15 cellular contexts compared by ENCODE assay signal in genomic region chr15:59115047-59115446, GRCh38. TPM values are rescaled to one million over a fixed set of nuclear protein-coding genes. Genes with fewer than 3 reads are reported as not detected.
DNase-seq lines count a peak whose midpoint lies in the region; ATAC-seq and TF ChIP-seq lines count a peak whose summit lies in the region.
"Had no signal": no experiment of that assay in that cellular context is flagged by ENCODE, and none has a peak within 500 bp of the region (broad histone marks: within the 10 kb centered on the region; RNA-seq: fewer than 3 reads in every experiment).

No MANE protein-coding gene starts in this region.

- TF ChIP-seq CTCF in body of pancreas (IDR thresholded peaks at IDR 0.05), result no peak

- no peak overlapping the region for H3K27ac ChIP-seq in GM23248
- no peak overlapping the region for H3K27ac ChIP-seq in body of pancreas
- H3K27ac ChIP-seq: C4-2B had no signal

- H3K9me2 ChIP-seq in GM23248 (ENCODE audit: insufficient read depth), result no peaks in the 10 kb centered on the region

- H3K9me3 ChIP-seq in GM23248 (ENCODE audit: low read depth), result no peaks in the 10 kb centered on the region
- H3K9me3 ChIP-seq in adipocyte (ENCODE audit: control insufficient read depth, low read length), result no peaks in the 10 kb centered on the region
- no peaks in the 10 kb centered on the region for H3K9me3 ChIP-seq in body of pancreas
- H3K9me3 ChIP-seq: BE2C had no signal

- ATAC-seq in body of pancreas, result no peak
- ATAC-seq: GM23338, HepG2 had no signal

- H3K9ac ChIP-seq in GM23248, result no peak overlapping the region
- no peak overlapping the region for H3K9ac ChIP-seq in adipocyte (ENCODE audit: low read length)

- intact Hi-C loops in body of pancreas (cut with DNase I), result no loop called here

- H3K27me3 ChIP-seq in GM23248 (replicated peaks; ENCODE audit: insufficient read depth) (no peaks in the 10 kb centered on the region), adipocyte (replicated peaks; ENCODE audit: control insufficient read depth, insufficient read depth, low read length) (no peaks in the 10 kb centered on the region), body of pancreas (no peaks in the 10 kb centered on the region)
- H3K27me3 ChIP-seq: BE2C had no signal

- H4K20me1 ChIP-seq in GM23248 (ENCODE audit: insufficient read depth), result no peaks in the 10 kb centered on the region

- H3K36me3 ChIP-seq in GM23248 (ENCODE audit: low read depth) (0 out of 2 replicates have a peak, but pooled peaks cover 12% of the 10 kb centered on the region), adipocyte (ENCODE audit: control insufficient read depth, insufficient read depth, low read length, severe bottlenecking) (peaks cover 13% of the 10 kb centered on the region), body of pancreas (replicated peaks in 1 of 2; ENCODE audit: insufficient read depth in 1 of 2, low read depth in 2 of 2) (no peaks in the 10 kb centered on the region)

- H3K4me3 ChIP-seq in GM23248 (no peak overlapping the region), adipocyte (ENCODE audit: low read length) (no peak overlapping the region), body of pancreas (no peak overlapping the region)
- H3K4me3 ChIP-seq: GM23338 had no signal

- H3K4me1 ChIP-seq in GM23248 (ENCODE audit: insufficient read depth), result 0 out of 2 replicates have a peak, but pooled peaks cover 7% of the 10 kb centered on the region
- H3K4me1 ChIP-seq in adipocyte (ENCODE audit: control insufficient read depth, insufficient read depth, low read length), result no peaks in the 10 kb centered on the region
- no peaks in the 10 kb centered on the region for H3K4me1 ChIP-seq in body of pancreas
- H3K4me1 ChIP-seq: BE2C had no signal

- H3F3A ChIP-seq in GM23248 (ENCODE audit: insufficient read depth), result peaks cover 4% of the 10 kb centered on the region; the same call in 1 of the 2 replicates

- peak; percentile 29 for DNase-seq in GM23248
- peak; percentile 6 for DNase-seq in adipocyte (ENCODE audit: low read depth)
- peak; percentile 43 for DNase-seq in fibroblast of peridontal ligament (ENCODE audit: extremely low read depth)
- DNase-seq in NAMALWA (ENCODE audit: low spot score), result no peak
- DNase-seq in SHP77 (lab: John Stamatoyannopoulos, UW), result no peak
- DNase-seq in activated naive CD4-positive, alpha-beta T cell treated with anti-CD3 and anti-CD28 coated beads, Interleukin-2, amount 50 U/mL, for 16 hours, result no peak
- DNase-seq in body of pancreas, result no peak
- DNase-seq: BE2C; CD4-positive, alpha-beta memory T cell; DMS79 treated with DMSO at 0.1 percent for 48 hours; EL; H9 had no signal

- H3K4me2 ChIP-seq in GM23248 (ENCODE audit: unreplicated experiment), result no peak overlapping the region
- H3K4me2 ChIP-seq: GM23338 had no signal

- no peak overlapping the region for H2AFZ ChIP-seq in GM23248
- H2AFZ ChIP-seq: GM23338 had no signal

- in situ Hi-C loops in GM23248 (cut with MboI), result no loop called here

- 63 to 66% methylated on average over 2 of the region's 2 CpGs for WGBS in GM23248 (ENCODE audit: low coverage in 1 of 2, low lambda C conversion rate in 2 of 2, missing lambda C conversion rate in 2 of 2), 2 experiments
- WGBS in body of pancreas, 2 donors, result 59 to 66% methylated on average over 2 of the region's 2 CpGs

- no peak for TF ChIP-seq POLR2A in body of pancreas (IDR thresholded peaks at IDR 0.05)

- peaks cover 15% of the 10 kb centered on the region; the same call in 1 of the 2 replicates for H3K79me2 ChIP-seq in GM23248 (ENCODE audit: insufficient read depth)

RNA-seq across cellular contexts. Expression of gene CCNB2, which starts 10.1 kb away (rescaled TPM):
- total RNA-seq in GM23248 (2014; rRNA removed; shearing (Covaris generic)), result 23.2 and 23.3 TPM in 2 replicates
- polyA plus RNA-seq in GM23248 (2016; fragmentation: Nextera tagmentation; extraction: Ambion mirVana), result 33.9 and 34.1 TPM in 2 replicates
- under 1 TPM in 1 of 2 donors, not detected in 1; 0.26 TPM for total RNA-seq in body of pancreas
- polyA plus RNA-seq: CD4-positive, alpha-beta memory T cell had no signal

Comparison
In these comparisons a context has a peak if more than half of its experiments do, and no peak if none do; other contexts are left out.
1. DNase-seq: peak in GM23248 (single experiment), adipocyte (single experiment) and fibroblast of peridontal ligament (single experiment); none in NAMALWA (single experiment), SHP77 (0 of 2), activated naive CD4-positive, alpha-beta T cell treated with anti-CD3 and anti-CD28 coated beads, Interleukin-2, amount 50 U/mL, for 16 hours (single experiment) and body of pancreas (0 of 4).
2. RNA of gene CCNB2, which starts 10.1 kb away (total RNA-seq): 23.2 to 23.3 TPM in GM23248; 0.26 TPM in body of pancreas; every median in the first group is over 10 times any median in the second.